Comparison of ENCODE assay signal across 8 cellular contexts in genomic region chr19:2944775-2945574, GRCh38. TPM values are rescaled to one million over a fixed set of nuclear protein-coding genes. Genes with fewer than 3 reads are reported as not detected.
DNase-seq lines count a peak whose midpoint lies in the region; ATAC-seq and TF ChIP-seq lines count a peak whose summit lies in the region.

Gene ZNF77, minus strand, starts transcription at chr19:2944971. Its CDS starts 131 bp downstream, at chr19:2944840.

- H3K9me3 ChIP-seq in SK-N-MC (ENCODE audit: low read depth, low read length): no peaks in the 10 kb centered on the region
- no peaks in the 10 kb centered on the region for H3K9me3 ChIP-seq in suprapubic skin

- no peaks in the 10 kb centered on the region for H3K27me3 ChIP-seq in suprapubic skin

- H3K4me1 ChIP-seq in suprapubic skin: peaks cover 35% of the 10 kb centered on the region

- peak; percentile 27 for TF ChIP-seq POLR2A in NB4 (IDR thresholded peaks at IDR 0.05; ENCODE audit: extremely low read depth, insufficient read length)
- peak in 1 of 2 donors; percentile 48 for TF ChIP-seq POLR2A in suprapubic skin (IDR thresholded peaks at IDR 0.05)

- ATAC-seq in activated naive CD4-positive, alpha-beta T cell treated with anti-CD3 and anti-CD28 coated beads, Interleukin-2, amount 50 U/mL, for 72 hours: peak; percentile 98 to 99

- peak within 1 kb of the TSS; percentile 82 for H3K27ac ChIP-seq in SK-N-MC
- H3K27ac ChIP-seq in suprapubic skin: peak within 1 kb of the TSS; percentile 83

- peak within 1 kb of the TSS; percentile 84 for H3K4me3 ChIP-seq in HFF-Myc (replicated peaks; ENCODE audit: low read depth, low read length)
- H3K4me3 ChIP-seq in NB4 (ENCODE audit: low read depth, low read length): peak within 1 kb of the TSS; percentile 75
- peak within 1 kb of the TSS; percentile 95 for H3K4me3 ChIP-seq in SK-N-MC
- peak within 1 kb of the TSS; percentile 96 for H3K4me3 ChIP-seq in suprapubic skin

- no peak for TF ChIP-seq EP300 in suprapubic skin (IDR thresholded peaks at IDR 0.05)

- H3K36me3 ChIP-seq in SK-N-MC (ENCODE audit: insufficient read depth, low read length) (no peaks in the 10 kb centered on the region), suprapubic skin (no peaks in the 10 kb centered on the region)

- peak within 1 kb of the TSS; percentile 90 to 96 for H3K27ac Mint-ChIP-seq in activated naive CD4-positive, alpha-beta T cell treated with anti-CD3 and anti-CD28 coated beads, Interleukin-2, amount 50 U/mL, for 72 hours

- peak within 1 kb of the TSS; percentile 87 for H3K9ac ChIP-seq in SK-N-MC (ENCODE audit: insufficient read length)

- TF ChIP-seq CTCF in HFF-Myc (IDR thresholded peaks at IDR 0.05; ENCODE audit: low read depth, low read length, missing control alignments) (no peak), NB4 (IDR thresholded peaks at IDR 0.05; ENCODE audit: low read depth, low read length) (no peak), suprapubic skin (IDR thresholded peaks at IDR 0.05) (peak in 1 of 2 donors; percentile 30)

- DNase-seq in GM04503 (ENCODE audit: low read depth) (peak; percentile 93), HFF-Myc (ENCODE audit: extremely low read depth, low read depth) (peak; percentile 96), NB4 (ENCODE audit: low read depth) (peak; percentile 96), SK-N-MC (ENCODE audit: low read depth, low spot score) (peak; percentile 96), glomerular endothelial cell (ENCODE audit: extremely low read depth, low read depth, low spot score) (peak; percentile 99), nucleus accumbens (lab: John Stamatoyannopoulos, UW) (peak; percentile 63 to 99 (median 96)), suprapubic skin (ENCODE audit: low spot score in 2 of 2) (peak; percentile 99 to 100)
- DNase-seq in activated naive CD4-positive, alpha-beta T cell treated with anti-CD3 and anti-CD28 coated beads, Interleukin-2, amount 50 U/mL, for 72 hours (ENCODE audit: low spot score in 2 of 2): peak; percentile 97 to 99

- peaks cover 1 to 6% of the 10 kb centered on the region in 2 donors for H3K36me3 Mint-ChIP-seq in activated naive CD4-positive, alpha-beta T cell treated with anti-CD3 and anti-CD28 coated beads, Interleukin-2, amount 50 U/mL, for 72 hours

- H3K9me3 Mint-ChIP-seq in activated naive CD4-positive, alpha-beta T cell treated with anti-CD3 and anti-CD28 coated beads, Interleukin-2, amount 50 U/mL, for 72 hours: no peaks in the 10 kb centered on the region

- 0% methylated on average over 31 of the region's 74 CpGs for WGBS in suprapubic skin

RNA-seq across cellular contexts. Expression of gene ZNF77, which starts in this region (rescaled TPM):
- total RNA-seq in activated naive CD4-positive, alpha-beta T cell treated with anti-CD3 and anti-CD28 coated beads, Interleukin-2, amount 50 U/mL, for 72 hours: 10 to 100 TPM in 1 of 2 donors, 1 to 10 TPM in 1; 3.7 to 11.2 TPM
- total RNA-seq in glomerular endothelial cell (2.7 and 3.4 TPM in 2 replicates), suprapubic skin (1 to 10 TPM; 2.8 to 5.6 (median 3.9) TPM)

Comparison
In these comparisons a context has a peak if more than half of its experiments do, and no peak if none do; other contexts are left out.
1. Peak in every context shown above with its lines: DNase-seq, ATAC-seq, H3K4me3 ChIP-seq and H3K27ac ChIP-seq.